8 cellular contexts compared by ENCODE assay signal in genomic region chr2:37654932-37655331, GRCh38. TPM values are rescaled to one million over a fixed set of nuclear protein-coding genes. Genes with fewer than 3 reads are reported as not detected.
A peak's percentile ranks its signal among the peaks of the same experiment; 100 is the strongest.
DNase-seq lines count a peak whose midpoint lies in the region; ATAC-seq, FAIRE-seq and TF ChIP-seq lines count a peak whose summit lies in the region.

No MANE protein-coding gene starts in this region.

- no peaks in the 10 kb centered on the region for H4K20me1 ChIP-seq in HepG2 (ENCODE audit: insufficient read depth, low read length)

- WGBS in liver: 71% methylated on average over 4 of the region's 4 CpGs
- WGBS in HepG2 (ENCODE audit: low lambda C conversion rate): 9% methylated on average over 4 of the region's 4 CpGs
- WGBS in testis, 2 donors: 42 to 52% methylated on average over 4 of the region's 4 CpGs

- no peak for FAIRE-seq in HepG2 (lab: Jason Lieb, UNC)

- H3K36me3 ChIP-seq in liver (ENCODE audit: control insufficient read depth in 4 of 4, insufficient read depth in 3 of 4, low read depth in 1 of 4, low read length in 3 of 4) (no peaks in the 10 kb centered on the region), HepG2 (replicated peaks in 1 of 2; ENCODE audit: control insufficient read depth in 1 of 2, insufficient read depth in 2 of 2, low read length in 2 of 2) (no peaks in the 10 kb centered on the region), testis (ENCODE audit: low read depth, missing control alignments) (no peaks in the 10 kb centered on the region)

- POLR2A ChIA-PET in HepG2 (lab: Yijun Ruan, JAX): no interaction called here

- no peak overlapping the region for H3K9ac ChIP-seq in liver (ENCODE audit: low read depth in 1 of 2, low read length in 2 of 2)
- H3K9ac ChIP-seq in HepG2 (ENCODE audit: insufficient read depth, low read depth, low read length): no peak overlapping the region

- H3K4me2 ChIP-seq in HepG2 (ENCODE audit: low read depth, low read length): no peak overlapping the region

- CTCF ChIA-PET in HepG2 (lab: Yijun Ruan, JAX; ENCODE audit: low intra/inter-chr PET ratio, low total read pairs): no interaction called here

- peaks cover 79% of the 10 kb centered on the region for H3K4me1 Mint-ChIP-seq in activated naive CD8-positive, alpha-beta T cell treated with anti-CD3 and anti-CD28 coated beads for 36 hours
- H3K4me1 Mint-ChIP-seq in mesothelial cell of epicardium: peaks cover 52% of the 10 kb centered on the region

- no peak for TF ChIP-seq EP300 in HepG2 (IDR thresholded peaks at IDR 0.05; ENCODE audit: low read depth in 2 of 2, low read length in 2 of 2)
- TF ChIP-seq EP300 in HepG2 (CRISPR knock-in tag; IDR thresholded peaks at IDR 0.05; ENCODE audit: borderline replicate concordance): no peak

- TF ChIP-seq CTCF in liver (IDR thresholded peaks at IDR 0.05; ENCODE audit: low read depth, low read length, missing input control): no peak
- TF ChIP-seq CTCF in HepG2 (CRISPR knock-in tag; IDR thresholded peaks at IDR 0.05): no peak
- TF ChIP-seq CTCF in mesothelial cell of epicardium (IDR thresholded peaks at IDR 0.05; ENCODE audit: unreplicated experiment): no peak
- no peak for TF ChIP-seq CTCF in testis (IDR thresholded peaks at IDR 0.05)

- H3K27ac Mint-ChIP-seq in activated naive CD8-positive, alpha-beta T cell treated with anti-CD3 and anti-CD28 coated beads for 36 hours: peak overlapping the region; percentile 82
- peak overlapping the region; percentile 79 for H3K27ac Mint-ChIP-seq in mesothelial cell of epicardium

- intact Hi-C loops in HepG2 (cut with micrococcal nuclease; ENCODE audit: unreplicated experiment): no loop called here
- intact Hi-C loops in testis (cut with DNase I; ENCODE audit: low total_unique reads): no loop called here

- BruUV-seq in HepG2 (replicated peaks; lab: Mats Ljungman, UMichigan): no TSS peak

- H3K9me3 Mint-ChIP-seq in activated naive CD8-positive, alpha-beta T cell treated with anti-CD3 and anti-CD28 coated beads for 36 hours: peaks cover 4% of the 10 kb centered on the region
- no peaks in the 10 kb centered on the region for H3K9me3 Mint-ChIP-seq in mesothelial cell of epicardium

- no peak overlapping the region for H3K27ac ChIP-seq in liver (ENCODE audit: low read depth in 1 of 2, low read length in 2 of 2)
- no peak overlapping the region for H3K27ac ChIP-seq in HepG2 (ENCODE audit: extremely low read length, insufficient read depth, low read length)
- peak overlapping the region in 1 of 2 donors; percentile 78 for H3K27ac ChIP-seq in testis

- H3K27me3 Mint-ChIP-seq in activated naive CD8-positive, alpha-beta T cell treated with anti-CD3 and anti-CD28 coated beads for 36 hours: no peaks in the 10 kb centered on the region
- H3K27me3 Mint-ChIP-seq in mesothelial cell of epicardium (ENCODE audit: low read depth): no peaks in the 10 kb centered on the region

- H3K4me3 ChIP-seq in liver (ENCODE audit: low read depth in 1 of 3, low read length in 3 of 3) (no peak overlapping the region), HepG2 (replicated peaks in 1 of 3; ENCODE audit: insufficient read depth in 1 of 3, low read depth in 2 of 3, low read length in 3 of 3) (no peak overlapping the region), testis (no peak overlapping the region)

- H3K9me3 ChIP-seq in liver (ENCODE audit: control insufficient read depth in 4 of 4, low read length in 3 of 4) (no peaks in the 10 kb centered on the region), HepG2 (ENCODE audit: low read length) (no peaks in the 10 kb centered on the region), testis (no peaks in the 10 kb centered on the region)

- H3K4me3 Mint-ChIP-seq in activated naive CD8-positive, alpha-beta T cell treated with anti-CD3 and anti-CD28 coated beads for 36 hours: peak overlapping the region; percentile 58
- H3K4me3 Mint-ChIP-seq in mesothelial cell of epicardium: no peak overlapping the region

- H3K27me3 ChIP-seq in liver (ENCODE audit: control insufficient read depth in 4 of 4, insufficient read depth in 4 of 4, low read length in 3 of 4) (no peaks in the 10 kb centered on the region), HepG2 (ENCODE audit: control insufficient read depth in 1 of 2, insufficient read depth in 2 of 2, low read length in 2 of 2) (peaks cover 0 to 40% of the 10 kb centered on the region in 2 experiments; a peak in 4 of 5 replicates), testis (no peaks in the 10 kb centered on the region)

- ATAC-seq in HepG2: no peak
- peak; percentile 74 for ATAC-seq in HG03097 (IDR thresholded peaks at IDR 0.05; ENCODE audit: low FRiP score, unreplicated experiment)

- H3K36me3 Mint-ChIP-seq in activated naive CD8-positive, alpha-beta T cell treated with anti-CD3 and anti-CD28 coated beads for 36 hours: peaks cover 44% of the 10 kb centered on the region
- peaks cover 23% of the 10 kb centered on the region for H3K36me3 Mint-ChIP-seq in mesothelial cell of epicardium

- TF ChIP-seq POLR2A in HepG2 (IDR thresholded peaks at IDR 0.05; ENCODE audit: insufficient read depth in 1 of 2, low read depth in 2 of 2, low read length in 2 of 2) (no peak), testis (IDR thresholded peaks at IDR 0.05) (no peak)

- in situ Hi-C loops in HepG2 (cut with HindIII; ENCODE audit: extremely low pct_ligation_motif_present, low pct_unique_long_range_greater_than_20kb): no loop called here

- H3K79me2 ChIP-seq in HepG2 (ENCODE audit: insufficient read depth, low read length): no peaks in the 10 kb centered on the region

- H3K4me1 ChIP-seq in liver (ENCODE audit: control insufficient read depth in 4 of 4, insufficient read depth in 4 of 4, low read length in 3 of 4) (peaks cover 0 to 5% (median 0%) of the 10 kb centered on the region in 4 donors), HepG2 (ENCODE audit: insufficient read depth, low read length) (no peaks in the 10 kb centered on the region), testis (peaks cover 16% of the 10 kb centered on the region)

- DNase-seq in HepG2 (ENCODE audit: low spot score): no peak
- DNase-seq in activated naive CD8-positive, alpha-beta T cell treated with anti-CD3 and anti-CD28 coated beads for 36 hours: no peak
- no peak for DNase-seq in mesothelial cell of epicardium (ENCODE audit: low spot score in 2 of 2, unreplicated experiment in 2 of 2)
- no peak for DNase-seq in NCI-H2029 treated with DMSO at 0.1 percent for 48 hours (lab: John Stamatoyannopoulos, UW)
- DNase-seq in testis: no peak
- DNase-seq in NCI-H524 (lab: John Stamatoyannopoulos, UW): no peak

- H2AFZ ChIP-seq in HepG2 (ENCODE audit: low read length): no peak overlapping the region

- TF ChIP-seq RAD21 in liver (IDR thresholded peaks at IDR 0.05): no peak
- no peak for TF ChIP-seq RAD21 in HepG2 (CRISPR knock-in tag; IDR thresholded peaks at IDR 0.05)

TF ChIP-seq in liver, 16 proteins besides CTCF, POLR2A, EP300 and RAD21:
- TF ChIP-seq SP1 (IDR thresholded peaks at IDR 0.05): peak; percentile 14
- TF ChIP-seq HNF4G (IDR thresholded peaks at IDR 0.05): no peak
- TF ChIP-seq FOXA1 (IDR thresholded peaks at IDR 0.05): no peak

TF ChIP-seq in HepG2, 621 proteins besides CTCF, POLR2A, EP300 and RAD21 (continues in another document):
- no peak for TF ChIP-seq ZNF710 (CRISPR knock-in tag; IDR thresholded peaks at IDR 0.05; ENCODE audit: borderline replicate concordance)

RNA-seq across cellular contexts. Expression of gene CDC42EP3, which starts 16.5 kb away (rescaled TPM):
- total RNA-seq in liver (1 to 10 TPM; 2.5 to 3.8 TPM), HepG2 (2016; rRNA removed; fragmentation: Illumina TruSeq; extraction: Trizol) (not detected in 2 replicates), mesothelial cell of epicardium (48.7 to 53.8 TPM (median 48.9 TPM) in 3 replicates), testis (10 to 100 TPM; 44.3 to 50.6 TPM)
- polyA plus RNA-seq in liver (1 to 10 TPM; 2.7 to 4.1 TPM), HepG2 (2011; rRNA removed) (0.01 TPM in 1 of 2 replicates, not detected in the other), testis (ENCODE audit: insufficient read depth, low read depth, low replicate concordance) (107 TPM)
- total RNA-seq in HepG2 (2016; cell fraction: cytosol; rRNA removed; fragmentation: Illumina TruSeq; extraction: Trizol; ENCODE audit: low read depth): not detected in 2 replicates
- not detected in 2 replicates for total RNA-seq in HepG2 (2016; cell fraction: insoluble cytoplasmic fraction; rRNA removed; fragmentation: Illumina TruSeq; extraction: Trizol)
- total RNA-seq in HepG2 (2016; cell fraction: membrane; rRNA removed; fragmentation: Illumina TruSeq; extraction: Trizol): not detected in 2 replicates
- not detected in 2 replicates for total RNA-seq in HepG2 (2016; cell fraction: nucleus; rRNA removed; fragmentation: Illumina TruSeq; extraction: Trizol)
- 0.07 and 0.10 TPM in 2 replicates for polyA plus RNA-seq in HepG2 (2011; cell fraction: cytosol; rRNA removed)
- not detected in 2 replicates for polyA plus RNA-seq in HepG2 (2011; cell fraction: nucleus; rRNA removed)
- polyA plus RNA-seq in HepG2 (2012): not detected in 2 replicates
- polyA plus RNA-seq in HepG2 (2016; cell fraction: cytosol; fragmentation: Illumina TruSeq; extraction: Trizol; ENCODE audit: low read depth): not detected in 2 replicates
- 0.04 TPM in 1 of 2 replicates, not detected in the other for polyA plus RNA-seq in HepG2 (2016; cell fraction: insoluble cytoplasmic fraction; fragmentation: Illumina TruSeq; extraction: Trizol; ENCODE audit: low read depth)
- polyA plus RNA-seq in HepG2 (2016; cell fraction: membrane; fragmentation: Illumina TruSeq; extraction: Trizol; ENCODE audit: low read depth): 0.05 TPM in 1 of 2 replicates, not detected in the other
- polyA plus RNA-seq in HepG2 (2016; cell fraction: nucleus; fragmentation: Illumina TruSeq; extraction: Trizol; ENCODE audit: insufficient read depth, low read depth): not detected in 2 replicates
- 4.4 TPM in 1 of 2 replicates, not detected in the other for polyA minus RNA-seq in HepG2 (2011; rRNA and poly(A)+ RNA removed; ENCODE audit: low replicate concordance)
- not detected in 2 replicates for polyA minus RNA-seq in HepG2 (2011; cell fraction: cytosol; rRNA and poly(A)+ RNA removed)
- not detected in 2 replicates for polyA minus RNA-seq in HepG2 (2011; cell fraction: nucleus; rRNA and poly(A)+ RNA removed)
- 10 to 100 TPM; 18.6 to 22.2 TPM for total RNA-seq in activated naive CD8-positive, alpha-beta T cell treated with anti-CD3 and anti-CD28 coated beads for 36 hours

Comparison
In these comparisons a context has a peak if more than half of its experiments do, and no peak if none do; other contexts are left out.
1. RNA of gene CDC42EP3, which starts 16.5 kb away (total RNA-seq): 44.3 to 50.6 TPM in testis, 48.7 to 53.8 TPM in mesothelial cell of epicardium and 18.6 to 22.2 TPM in activated naive CD8-positive, alpha-beta T cell treated with anti-CD3 and anti-CD28 coated beads for 36 hours; 2.5 to 3.8 TPM in liver and not detected in HepG2; every median in the first group is over 4 times any median in the second.